1 cellular context compared by ENCODE assay signal in genomic region chr19:4391701-4392543, GRCh38.
TF ChIP-seq lines count a peak whose summit lies in the region.

No MANE protein-coding gene starts in this region.

TF ChIP-seq in liver, 16 proteins besides CTCF, POLR2A, EP300 and RAD21 (continued from another document):
- no peak for TF ChIP-seq YY1 (IDR thresholded peaks at IDR 0.05)
- TF ChIP-seq SP1 (IDR thresholded peaks at IDR 0.05) = peak; percentile 44
- no peak for TF ChIP-seq FOXA2 (IDR thresholded peaks at IDR 0.05)
- no peak for TF ChIP-seq GABPA (IDR thresholded peaks at IDR 0.05 in 1 of 2, conservative IDR thresholded peaks at IDR 0.05 in 1 of 2)
- peak; percentile 22 to 23 for TF ChIP-seq JUND (IDR thresholded peaks at IDR 0.05)
- TF ChIP-seq, protein P1, sequence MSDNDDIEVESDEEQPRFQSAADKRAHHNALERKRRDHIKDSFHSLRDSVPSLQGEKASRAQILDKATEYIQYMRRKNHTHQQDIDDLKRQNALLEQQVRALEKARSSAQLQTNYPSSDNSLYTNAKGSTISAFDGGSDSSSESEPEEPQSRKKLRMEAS (IDR thresholded peaks at IDR 0.05) = no peak
- TF ChIP-seq NR2F2 (IDR thresholded peaks at IDR 0.05) = peak; percentile 98
- TF ChIP-seq HNF4G (IDR thresholded peaks at IDR 0.05) = no peak
- TF ChIP-seq ZBTB33 (IDR thresholded peaks at IDR 0.05) = no peak
- peak; percentile 61 to 68 for TF ChIP-seq HNF4A (conservative IDR thresholded peaks at IDR 0.05)
